1 cellular context compared by ENCODE assay signal in the genomic region with DNA sequence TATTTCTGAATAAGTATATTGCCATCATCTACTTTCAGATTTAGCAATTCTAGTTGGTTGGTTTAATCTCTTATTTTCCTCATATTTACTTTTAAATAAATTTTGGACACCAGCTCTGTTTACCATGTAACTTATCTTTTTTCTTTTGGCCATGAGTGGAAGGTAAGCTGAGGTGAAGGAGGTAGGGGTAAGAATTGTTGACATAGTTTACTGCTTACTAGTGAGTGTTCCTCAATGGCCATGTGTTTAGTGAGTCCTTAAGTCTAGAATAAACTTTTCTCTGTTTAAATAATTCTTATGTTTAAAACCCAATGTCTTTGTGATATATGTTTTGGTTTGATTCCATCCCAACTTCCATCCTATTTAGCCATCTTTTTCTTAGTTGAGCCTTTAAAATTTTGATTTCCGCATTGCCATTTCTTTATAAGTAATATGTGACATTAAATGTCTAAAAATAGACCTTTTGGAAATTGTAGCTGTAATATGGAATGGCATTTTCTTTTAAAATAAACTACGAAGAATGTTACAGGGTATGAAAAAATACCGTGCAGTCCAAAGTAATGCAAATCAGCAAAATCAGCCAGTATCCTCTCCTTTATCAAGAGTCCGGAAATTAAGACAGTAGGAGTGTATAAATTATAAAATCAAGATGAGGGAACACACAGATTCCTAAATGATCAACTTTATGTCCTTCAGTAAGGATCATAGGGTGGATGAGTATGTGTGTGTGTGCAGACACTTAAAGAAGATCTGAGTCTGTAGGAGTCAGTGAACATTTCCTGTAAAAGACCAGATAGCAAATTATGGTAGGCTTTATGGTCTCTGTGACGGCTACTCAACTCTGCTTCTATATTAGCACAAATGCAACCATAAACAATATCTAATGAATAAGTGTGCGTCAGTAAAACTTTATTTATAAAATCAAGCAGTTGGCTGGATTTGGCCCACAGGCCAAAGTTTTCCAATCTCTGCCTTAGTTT.
A peak's percentile ranks its signal among the peaks of the same experiment; 100 is the strongest.
TF ChIP-seq lines count a peak whose summit lies in the region.

No MANE protein-coding gene starts in this region.

TF ChIP-seq in K562, 482 proteins besides CTCF, POLR2A, EP300 and RAD21 (continues in another document):
- TF ChIP-seq ZBTB9 (CRISPR knock-in tag; IDR thresholded peaks at IDR 0.05) (0 out of 2 replicates have a peak, but pooled peaks have one; percentile 13), ZBTB8A (IDR thresholded peaks at IDR 0.05; ENCODE audit: partially characterized antibody) (no peak), ZNF551 (CRISPR knock-in tag; IDR thresholded peaks at IDR 0.05) (peak; percentile 11; the same call in 1 of the 2 replicates), POLR2B (IDR thresholded peaks at IDR 0.05; ENCODE audit: low read depth, partially characterized antibody) (peak; percentile 39), TEAD1 (CRISPR knock-in tag; IDR thresholded peaks at IDR 0.05) (no peak), ZMIZ1 (IDR thresholded peaks at IDR 0.05; ENCODE audit: low read depth in 2 of 2, low read length in 2 of 2) (no peak), CAMTA2 (CRISPR knock-in tag; conservative IDR thresholded peaks at IDR 0.05) (0 out of 2 replicates have a peak, but pooled peaks have one; percentile 18), FUS (optimal IDR thresholded peaks at IDR 0.05; ENCODE audit: low read depth, low read length) (peak; percentile 10), SUPT5H (IDR thresholded peaks at IDR 0.05) (peak; percentile 7; the same call in 1 of the 2 replicates), ZNF212 (CRISPR knock-in tag; IDR thresholded peaks at IDR 0.05) (no peak), RBM39 (optimal IDR thresholded peaks at IDR 0.05; ENCODE audit: low read depth, low read length) (no peak), CHD2 (IDR thresholded peaks at IDR 0.05; ENCODE audit: low read depth, low read length) (peak; percentile 22; the same call in 1 of the 2 replicates), C11orf30 (IDR thresholded peaks at IDR 0.05; ENCODE audit: low read depth) (peak; percentile 72), ZNF780A (CRISPR knock-in tag; IDR thresholded peaks at IDR 0.05) (no peak), HBP1 (CRISPR knock-in tag; IDR thresholded peaks at IDR 0.05) (peak; percentile 6; the same call in 1 of the 2 replicates), U2AF1 (optimal IDR thresholded peaks at IDR 0.05; ENCODE audit: low read depth, low read length) (peak; percentile 2), PML (IDR thresholded peaks at IDR 0.05; ENCODE audit: low read length) (peak; percentile 53; the same call in 1 of the 2 replicates), ZNF785 (CRISPR knock-in tag; IDR thresholded peaks at IDR 0.05) (0 out of 2 replicates have a peak, but pooled peaks have one; percentile 37), POLR2H (tag; IDR thresholded peaks at IDR 0.05; ENCODE audit: low read depth) (peak; percentile 55; the same call in 1 of the 2 replicates), ILF3 (IDR thresholded peaks at IDR 0.05; ENCODE audit: borderline replicate concordance) (0 out of 2 replicates have a peak, but pooled peaks have one; percentile 56), NFXL1 (CRISPR knock-in tag; IDR thresholded peaks at IDR 0.05) (no peak), MAFG (tag; conservative IDR thresholded peaks at IDR 0.05) (peak; percentile 38; the same call in 1 of the 2 replicates)
- TF ChIP-seq, protein P1, sequence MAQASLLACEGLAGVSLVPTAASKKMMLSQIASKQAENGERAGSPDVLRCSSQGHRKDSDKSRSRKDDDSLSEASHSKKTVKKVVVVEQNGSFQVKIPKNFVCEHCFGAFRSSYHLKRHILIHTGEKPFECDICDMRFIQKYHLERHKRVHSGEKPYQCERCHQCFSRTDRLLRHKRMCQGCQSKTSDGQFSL (CRISPR knock-in tag; IDR thresholded peaks at IDR 0.05) = no peak
- TF ChIP-seq, protein P1 (tag; IDR thresholded peaks at IDR 0.05) = no peak
- TF ChIP-seq, protein P2, sequence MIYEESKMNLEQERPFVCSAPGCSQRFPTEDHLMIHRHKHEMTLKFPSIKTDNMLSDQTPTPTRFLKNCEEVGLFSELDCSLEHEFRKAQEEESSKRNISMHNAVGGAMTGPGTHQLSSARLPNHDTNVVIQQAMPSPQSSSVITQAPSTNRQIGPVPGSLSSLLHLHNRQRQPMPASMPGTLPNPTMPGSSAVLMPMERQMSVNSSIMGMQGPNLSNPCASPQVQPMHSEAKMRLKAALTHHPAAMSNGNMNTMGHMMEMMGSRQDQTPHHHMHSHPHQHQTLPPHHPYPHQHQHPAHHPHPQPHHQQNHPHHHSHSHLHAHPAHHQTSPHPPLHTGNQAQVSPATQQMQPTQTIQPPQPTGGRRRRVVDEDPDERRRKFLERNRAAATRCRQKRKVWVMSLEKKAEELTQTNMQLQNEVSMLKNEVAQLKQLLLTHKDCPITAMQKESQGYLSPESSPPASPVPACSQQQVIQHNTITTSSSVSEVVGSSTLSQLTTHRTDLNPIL (CRISPR knock-in tag; IDR thresholded peaks at IDR 0.05) = peak; percentile 18; the same call in 1 of the 2 replicates
- TF ChIP-seq, protein P3, sequence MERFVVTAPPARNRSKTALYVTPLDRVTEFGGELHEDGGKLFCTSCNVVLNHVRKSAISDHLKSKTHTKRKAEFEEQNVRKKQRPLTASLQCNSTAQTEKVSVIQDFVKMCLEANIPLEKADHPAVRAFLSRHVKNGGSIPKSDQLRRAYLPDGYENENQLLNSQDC (CRISPR knock-in tag; IDR thresholded peaks at IDR 0.05) = peak; percentile 48; the same call in 1 of the 2 replicates
- TF ChIP-seq, protein P4, sequence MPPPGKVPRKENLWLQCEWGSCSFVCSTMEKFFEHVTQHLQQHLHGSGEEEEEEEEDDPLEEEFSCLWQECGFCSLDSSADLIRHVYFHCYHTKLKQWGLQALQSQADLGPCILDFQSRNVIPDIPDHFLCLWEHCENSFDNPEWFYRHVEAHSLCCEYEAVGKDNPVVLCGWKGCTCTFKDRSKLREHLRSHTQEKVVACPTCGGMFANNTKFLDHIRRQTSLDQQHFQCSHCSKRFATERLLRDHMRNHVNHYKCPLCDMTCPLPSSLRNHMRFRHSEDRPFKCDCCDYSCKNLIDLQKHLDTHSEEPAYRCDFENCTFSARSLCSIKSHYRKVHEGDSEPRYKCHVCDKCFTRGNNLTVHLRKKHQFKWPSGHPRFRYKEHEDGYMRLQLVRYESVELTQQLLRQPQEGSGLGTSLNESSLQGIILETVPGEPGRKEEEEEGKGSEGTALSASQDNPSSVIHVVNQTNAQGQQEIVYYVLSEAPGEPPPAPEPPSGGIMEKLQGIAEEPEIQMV (tag; conservative IDR thresholded peaks at IDR 0.05; ENCODE audit: low read depth) = no peak
- TF ChIP-seq, protein P5, sequence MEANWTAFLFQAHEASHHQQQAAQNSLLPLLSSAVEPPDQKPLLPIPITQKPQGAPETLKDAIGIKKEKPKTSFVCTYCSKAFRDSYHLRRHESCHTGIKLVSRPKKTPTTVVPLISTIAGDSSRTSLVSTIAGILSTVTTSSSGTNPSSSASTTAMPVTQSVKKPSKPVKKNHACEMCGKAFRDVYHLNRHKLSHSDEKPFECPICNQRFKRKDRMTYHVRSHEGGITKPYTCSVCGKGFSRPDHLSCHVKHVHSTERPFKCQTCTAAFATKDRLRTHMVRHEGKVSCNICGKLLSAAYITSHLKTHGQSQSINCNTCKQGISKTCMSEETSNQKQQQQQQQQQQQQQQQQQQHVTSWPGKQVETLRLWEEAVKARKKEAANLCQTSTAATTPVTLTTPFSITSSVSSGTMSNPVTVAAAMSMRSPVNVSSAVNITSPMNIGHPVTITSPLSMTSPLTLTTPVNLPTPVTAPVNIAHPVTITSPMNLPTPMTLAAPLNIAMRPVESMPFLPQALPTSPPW (CRISPR knock-in tag; IDR thresholded peaks at IDR 0.05) = 0 out of 2 replicates have a peak, but pooled peaks have one; percentile 13
